Comparison of ENCODE assay signal across 28 cellular contexts in the genomic region with DNA sequence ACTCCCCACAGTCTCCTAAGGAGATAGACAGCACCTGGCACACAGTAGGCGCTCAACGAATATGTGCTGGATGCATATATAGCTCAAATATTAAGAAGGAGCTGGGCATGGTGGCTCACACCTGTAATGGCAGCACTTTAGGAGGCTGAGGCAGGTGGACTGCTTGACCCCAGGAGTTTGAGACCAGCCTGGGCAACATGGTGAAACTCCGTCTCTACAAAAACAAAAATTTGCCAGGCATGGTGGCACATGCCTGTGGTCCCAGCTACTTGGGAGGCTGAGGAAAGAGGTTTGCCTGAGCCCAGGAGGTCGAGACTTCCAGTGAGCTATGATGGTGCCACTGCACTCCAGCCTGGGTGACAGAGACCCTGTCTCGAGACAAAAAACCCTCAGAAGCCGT.
"Had no signal": no experiment of that assay in that cellular context is flagged by ENCODE, and none has a peak within 500 bp of the region (broad histone marks: within the 10 kb centered on the region; RNA-seq: fewer than 3 reads in every experiment).

No MANE protein-coding gene starts in this region.

- H3K27ac ChIP-seq: neural progenitor cell, ovary, parathyroid adenoma, psoas muscle, right lobe of liver, suprapubic skin, testis, tibial artery, transverse colon, upper lobe of left lung, uterus had no signal

- H3K9me3 ChIP-seq: ovary, psoas muscle, right lobe of liver, suprapubic skin, testis, tibial artery, transverse colon, upper lobe of left lung, uterus had no signal

- H3K4me1 Mint-ChIP-seq: naive B cell; naive thymus-derived CD8-positive, alpha-beta T cell; stimulated activated memory B cell treated with anti-CD40 and anti-IgM and Interleukin-4, amounts not matched to agents 10 μg/mL and 1 μg/mL and 100 μg/mL, for 72 hours; stimulated activated naive CD8-positive, alpha-beta T cell treated with anti-CD3 and anti-CD28 coated beads, Interleukin-15, amount 100 ng/mL, for 72 hours had no signal

- H3K4me3 Mint-ChIP-seq: naive B cell; naive thymus-derived CD8-positive, alpha-beta T cell; natural killer cell treated with Interleukin-12 subunit alpha and Interleukin-12 subunit beta and Interleukin-15 and Interleukin-18, amount 100 ng/mL, for 72 hours; neural progenitor cell; stimulated activated memory B cell treated with anti-CD40 and anti-IgM and Interleukin-4, amounts not matched to agents 10 μg/mL and 1 μg/mL and 100 μg/mL, for 72 hours; stimulated activated naive CD8-positive, alpha-beta T cell treated with anti-CD3 and anti-CD28 coated beads, Interleukin-15, amount 100 ng/mL, for 72 hours had no signal

- H3K27me3 ChIP-seq: neural progenitor cell, ovary, right lobe of liver, suprapubic skin, testis, tibial artery, transverse colon, upper lobe of left lung, uterus had no signal

- DNase-seq: naive B cell; naive thymus-derived CD8-positive, alpha-beta T cell; occipital lobe; ovary; right cardiac atrium; right lobe of liver; small intestine; stimulated activated CD4-positive, alpha-beta T cell treated with anti-CD3 and anti-CD28 coated beads, Interleukin-12 subunit alpha, Interleukin-12 subunit beta, amount 100 ng/mL, for 4 hours; stimulated activated CD4-positive, alpha-beta T cell treated with anti-CD3 and anti-CD28 coated beads, Interleukin-1b, Interleukin-23, amount 100 ng/mL, for 48 hours; stimulated activated CD4-positive, alpha-beta T cell treated with anti-CD3 and anti-CD28 coated beads, Interleukin-4, amount 100 ng/mL, for 1 hour; stimulated activated CD4-positive, alpha-beta T cell treated with anti-CD3 and anti-CD28 coated beads, Interleukin-4, amount 100 ng/mL, for 4 hours; stimulated activated CD8-positive, alpha-beta memory T cell treated with anti-CD3 and anti-CD28 coated beads, Interleukin-4, amount 100 ng/mL, for 48 hours; stimulated activated naive CD4-positive, alpha-beta T cell; stimulated activated naive CD8-positive, alpha-beta T cell treated with anti-CD3 and anti-CD28 coated beads, Interleukin-15, amount 100 ng/mL, for 72 hours; stimulated activated naive CD8-positive, alpha-beta T cell treated with anti-CD3 and anti-CD28 coated beads, Interleukin-15, Interleukin-2, amounts not matched to agents 100 U/mL and 50 U/mL, for 24 hours; substantia nigra; testis; transverse colon; upper lobe of left lung had no signal

- H3K4me3 ChIP-seq: neural progenitor cell, ovary, psoas muscle, right lobe of liver, suprapubic skin, testis, tibial artery, transverse colon, upper lobe of left lung, uterus had no signal

- H3K36me3 Mint-ChIP-seq: naive B cell; naive thymus-derived CD8-positive, alpha-beta T cell; natural killer cell treated with Interleukin-12 subunit alpha and Interleukin-12 subunit beta and Interleukin-15 and Interleukin-18, amount 100 ng/mL, for 72 hours; stimulated activated memory B cell treated with anti-CD40 and anti-IgM and Interleukin-4, amounts not matched to agents 10 μg/mL and 1 μg/mL and 100 μg/mL, for 72 hours had no signal

- H3K27me3 Mint-ChIP-seq: progenitor cell of endocrine pancreas had no signal

- H3K36me3 ChIP-seq: neural progenitor cell, ovary, uterus had no signal

- H3K27ac Mint-ChIP-seq: naive B cell; naive thymus-derived CD8-positive, alpha-beta T cell; natural killer cell treated with Interleukin-12 subunit alpha and Interleukin-12 subunit beta and Interleukin-15 and Interleukin-18, amount 100 ng/mL, for 72 hours; neural progenitor cell; progenitor cell of endocrine pancreas; stimulated activated memory B cell treated with anti-CD40 and anti-IgM and Interleukin-4, amounts not matched to agents 10 μg/mL and 1 μg/mL and 100 μg/mL, for 72 hours; stimulated activated naive CD8-positive, alpha-beta T cell treated with anti-CD3 and anti-CD28 coated beads, Interleukin-15, amount 100 ng/mL, for 72 hours had no signal

- H3K9me3 Mint-ChIP-seq: naive B cell; naive thymus-derived CD8-positive, alpha-beta T cell; natural killer cell treated with Interleukin-12 subunit alpha and Interleukin-12 subunit beta and Interleukin-15 and Interleukin-18, amount 100 ng/mL, for 72 hours; neural progenitor cell; stimulated activated memory B cell treated with anti-CD40 and anti-IgM and Interleukin-4, amounts not matched to agents 10 μg/mL and 1 μg/mL and 100 μg/mL, for 72 hours; stimulated activated naive CD8-positive, alpha-beta T cell treated with anti-CD3 and anti-CD28 coated beads, Interleukin-15, amount 100 ng/mL, for 72 hours had no signal

- ATAC-seq: naive thymus-derived CD8-positive, alpha-beta T cell; natural killer cell treated with Interleukin-12 subunit alpha and Interleukin-12 subunit beta and Interleukin-15 and Interleukin-18, amount 100 ng/mL, for 72 hours; psoas muscle; right cardiac atrium; right lobe of liver; stimulated activated memory B cell treated with anti-CD40 and anti-IgM and Interleukin-4, amounts not matched to agents 10 μg/mL and 1 μg/mL and 100 μg/mL, for 72 hours; stimulated activated naive CD8-positive, alpha-beta T cell treated with anti-CD3 and anti-CD28 coated beads, Interleukin-15, amount 100 ng/mL, for 72 hours; stimulated activated naive CD8-positive, alpha-beta T cell treated with anti-CD3 and anti-CD28 coated beads, Interleukin-15, Interleukin-2, amounts not matched to agents 100 U/mL and 50 U/mL, for 24 hours had no signal
